8 cellular contexts compared by ENCODE assay signal in the genomic region with DNA sequence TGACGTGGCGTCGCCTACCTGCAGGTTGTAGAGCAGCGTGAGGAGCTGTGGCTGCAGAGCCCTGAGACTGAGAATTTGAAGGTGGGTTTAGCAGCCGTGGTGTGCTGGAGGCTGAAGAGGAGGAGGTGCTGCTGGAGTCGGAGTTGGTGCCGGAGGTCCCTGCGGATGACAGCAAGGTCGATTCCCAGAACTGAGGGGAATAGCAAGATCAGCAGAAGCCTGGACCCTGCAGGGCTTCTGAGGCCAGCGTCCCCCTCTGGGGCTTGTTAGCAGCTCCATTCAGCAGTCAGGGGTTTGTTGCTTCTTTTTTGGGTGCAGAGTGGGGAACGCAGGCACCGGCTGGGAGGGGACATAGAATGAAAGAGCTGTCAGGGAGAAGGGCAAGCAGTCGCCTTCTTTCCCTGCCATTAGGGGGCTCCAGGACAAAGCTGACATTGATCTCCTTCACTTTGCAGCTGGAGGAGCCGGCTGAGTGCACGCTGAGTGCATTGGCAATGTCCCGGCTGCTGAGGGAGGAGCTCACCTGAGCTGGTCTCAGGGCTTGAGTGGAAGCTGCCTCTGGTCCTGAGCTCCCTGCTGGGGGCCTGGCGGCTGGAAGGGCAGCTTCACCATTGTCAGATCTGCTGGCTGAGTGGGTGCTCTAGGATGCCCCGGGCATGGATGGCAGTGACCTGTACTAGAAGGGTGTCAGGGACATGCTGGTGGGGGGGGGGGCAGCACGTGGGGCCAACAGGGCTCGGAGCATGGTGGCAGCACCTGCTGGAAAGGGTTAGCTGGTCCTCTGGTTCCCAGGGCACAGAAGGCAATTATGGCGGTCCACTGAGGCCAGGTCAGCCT. TPM values are rescaled to one million over a fixed set of nuclear protein-coding genes. Genes with fewer than 3 reads are reported as not detected.
DNase-seq lines count a peak whose midpoint lies in the region; ATAC-seq, FAIRE-seq and TF ChIP-seq lines count a peak whose summit lies in the region.

No MANE protein-coding gene starts in this region.

- DNase-seq in H9 (peak; percentile 86), PC-9 (peak; percentile 40 to 61), iPS-NIHi11 (ENCODE audit: low spot score) (peak; percentile 88), GM12892 (ENCODE audit: insufficient read length) (no peak), AG20443 (ENCODE audit: low spot score) (no peak)
- no peak for DNase-seq in stimulated activated naive CD8-positive, alpha-beta T cell treated with anti-CD3 and anti-CD28 coated beads, Interleukin-15, amount 100 ng/mL, for 72 hours

- H3K4me1 Mint-ChIP-seq in H9, result peaks cover 2 to 7% of the 10 kb centered on the region in 2 experiments; a peak in 3 of 4 replicates
- peaks cover 19% of the 10 kb centered on the region for H3K4me1 Mint-ChIP-seq in stimulated activated naive CD8-positive, alpha-beta T cell treated with anti-CD3 and anti-CD28 coated beads, Interleukin-15, amount 100 ng/mL, for 72 hours

- no peaks in the 10 kb centered on the region for H3K23me2 ChIP-seq in H9 (ENCODE audit: insufficient read length, low read depth, low read length, poor library complexity, severe bottlenecking)

- H3K56ac ChIP-seq in H9 (ENCODE audit: insufficient read length, low read depth, low read length), result no peak overlapping the region

- H3K27ac ChIP-seq in C4-2B (no peak overlapping the region), H9 (ENCODE audit: insufficient read length, low read depth, low read length) (no peak overlapping the region), PC-9 (no peak overlapping the region)

- no peaks in the 10 kb centered on the region for H3K79me2 ChIP-seq in H9 (ENCODE audit: insufficient read depth, low read length)
- no peaks in the 10 kb centered on the region for H3K79me2 ChIP-seq in PC-9 (ENCODE audit: low read depth)

- ATAC-seq in stimulated activated naive CD8-positive, alpha-beta T cell treated with anti-CD3 and anti-CD28 coated beads, Interleukin-15, amount 100 ng/mL, for 72 hours, result no peak
- no peak for ATAC-seq in HG02588 (IDR thresholded peaks at IDR 0.05; ENCODE audit: unreplicated experiment)

- POLR2A ChIA-PET in PC-9 (lab: Charles Lee; ENCODE audit: unreplicated experiment), result interaction anchor here (0.6 to 1.4 kb wide), 3 partner anchors 64 to 189 kb away, joined by 6 to 9 read pairs (median 7); no protein-coding TSS in a partner anchor

- H2BK120ac ChIP-seq in H9 (ENCODE audit: low read depth, low read length, poor library complexity, severe bottlenecking), result no peak overlapping the region

- no peak overlapping the region for H2BK20ac ChIP-seq in H9 (ENCODE audit: low read depth, low read length, poor library complexity, severe bottlenecking)

- WGBS in H9 (ENCODE audit: extremely low coverage, insufficient read length, low lambda C conversion rate), result no CpG with 5 or more reads among the region's 21 CpGs

- no peaks in the 10 kb centered on the region for H3K9me2 ChIP-seq in PC-9 (ENCODE audit: insufficient read depth)

- H3K14ac ChIP-seq in H9 (ENCODE audit: insufficient read depth, low read length), result no peak overlapping the region

- H3K9me3 Mint-ChIP-seq in H9, result no peaks in the 10 kb centered on the region; a peak in 1 of 5 replicates
- H3K9me3 Mint-ChIP-seq in stimulated activated naive CD8-positive, alpha-beta T cell treated with anti-CD3 and anti-CD28 coated beads, Interleukin-15, amount 100 ng/mL, for 72 hours, result no peaks in the 10 kb centered on the region

- no peak for TF ChIP-seq POLR2A in GM12892 (IDR thresholded peaks at IDR 0.05; ENCODE audit: low read depth, low read length)

- H3K27me3 ChIP-seq in H9 (ENCODE audit: insufficient read depth, low read length) (no peaks in the 10 kb centered on the region), PC-9 (ENCODE audit: insufficient read depth, low read depth) (peaks cover 62% of the 10 kb centered on the region)

- no peak overlapping the region for H4K8ac ChIP-seq in H9 (replicated peaks; ENCODE audit: insufficient read length, low read depth, low read length)

- H3K4me1 ChIP-seq in H9 (ENCODE audit: insufficient read depth, low read length), result no peaks in the 10 kb centered on the region
- no peaks in the 10 kb centered on the region for H3K4me1 ChIP-seq in PC-9 (replicated peaks; ENCODE audit: insufficient read depth)

- H2BK15ac ChIP-seq in H9 (ENCODE audit: low read depth, low read length), result no peak overlapping the region

- CTCF ChIA-PET in PC-9 (lab: Charles Lee), result interaction anchor here (0.6 to 2.2 kb wide), 10 partner anchors 33 to 298 kb away, joined by 3 to 17 read pairs (median 5); no protein-coding TSS in a partner anchor

- H3K9ac ChIP-seq in H9 (ENCODE audit: extremely low read depth, insufficient read length, low read length), result no peak overlapping the region

- no peak overlapping the region for H3K23ac ChIP-seq in H9 (ENCODE audit: insufficient read length, low read depth, low read length)

- no peak overlapping the region for H3T11ph ChIP-seq in H9 (ENCODE audit: low read length)

- H3K36me3 ChIP-seq in PC-9 (ENCODE audit: low read depth), result no peaks in the 10 kb centered on the region

- H3K18ac ChIP-seq in H9 (ENCODE audit: insufficient read length, low read depth, low read length), result no peak overlapping the region

- H3K4me2 ChIP-seq in H9 (ENCODE audit: insufficient read depth, insufficient read length, low read length) (no peak overlapping the region), PC-9 (no peak overlapping the region)

- no peaks in the 10 kb centered on the region; a peak in 1 of 7 replicates for H3K36me3 Mint-ChIP-seq in H9 (ENCODE audit: insufficient read depth in 1 of 3, low read depth in 3 of 3)

- no peaks in the 10 kb centered on the region for H3F3A ChIP-seq in PC-9 (ENCODE audit: insufficient read depth, low read depth)

- H4K5ac ChIP-seq in H9 (ENCODE audit: insufficient read length, low read depth, low read length), result no peak overlapping the region

- H3K9me3 ChIP-seq in H9 (ENCODE audit: control insufficient read depth, low read depth, low read length) (no peaks in the 10 kb centered on the region), PC-9 (ENCODE audit: insufficient read depth, low read depth) (no peaks in the 10 kb centered on the region)

- H2AFZ ChIP-seq in H9 (ENCODE audit: low read length) (no peak overlapping the region), PC-9 (no peak overlapping the region)

- no peak overlapping the region for H2BK12ac ChIP-seq in H9 (ENCODE audit: insufficient read length, low read depth, low read length)

- H3K4me3 Mint-ChIP-seq in H9, result no peak overlapping the region
- H3K4me3 Mint-ChIP-seq in stimulated activated naive CD8-positive, alpha-beta T cell treated with anti-CD3 and anti-CD28 coated beads, Interleukin-15, amount 100 ng/mL, for 72 hours, result no peak overlapping the region

- no peak overlapping the region for H4K91ac ChIP-seq in H9 (ENCODE audit: insufficient read length, low read depth, low read length)

- H3K4ac ChIP-seq in H9 (ENCODE audit: low read depth, low read length), result no peak overlapping the region

- BruUV-seq in PC-9 (replicated peaks; lab: Mats Ljungman, UMichigan), result no TSS peak

- FAIRE-seq in GM12892 (lab: Jason Lieb, UNC), result no peak

- peak; percentile 28 for TF ChIP-seq CTCF in C4-2B (conservative IDR thresholded peaks at IDR 0.05)
- TF ChIP-seq CTCF in H9 (conservative IDR thresholded peaks at IDR 0.05), result peak; percentile 66
- TF ChIP-seq CTCF in PC-9 (conservative IDR thresholded peaks at IDR 0.05), result peak; percentile 49; the same call in 1 of the 2 replicates

- no peak overlapping the region for H2AK5ac ChIP-seq in H9 (ENCODE audit: insufficient read length, low read length)

- H4K20me1 ChIP-seq in H9 (ENCODE audit: control insufficient read depth, insufficient read depth, insufficient read length) (no peaks in the 10 kb centered on the region), PC-9 (ENCODE audit: insufficient read depth) (no peaks in the 10 kb centered on the region)

- H3K4me3 ChIP-seq in PC-9, result no peak overlapping the region

- no peak overlapping the region for H3K27ac Mint-ChIP-seq in H9
- H3K27ac Mint-ChIP-seq in stimulated activated naive CD8-positive, alpha-beta T cell treated with anti-CD3 and anti-CD28 coated beads, Interleukin-15, amount 100 ng/mL, for 72 hours, result no peak overlapping the region

- no peak overlapping the region for H2BK5ac ChIP-seq in H9 (ENCODE audit: insufficient read length, low read length)

- intact Hi-C loops in PC-9 (cut with micrococcal nuclease; ENCODE audit: unreplicated experiment), result loop anchor here (1.0 kb wide), 1 partner anchor 51 kb away; no protein-coding TSS in a partner anchor

- H3K27me3 Mint-ChIP-seq in H9 (ENCODE audit: low read depth), result peaks cover 73% of the 10 kb centered on the region
- H3K27me3 Mint-ChIP-seq in stimulated activated naive CD8-positive, alpha-beta T cell treated with anti-CD3 and anti-CD28 coated beads, Interleukin-15, amount 100 ng/mL, for 72 hours, result peaks cover 39% of the 10 kb centered on the region

- no peaks in the 10 kb centered on the region for H3K79me1 ChIP-seq in H9 (ENCODE audit: insufficient read depth, low read depth, low read length, poor library complexity, severe bottlenecking)

RNA-seq across cellular contexts. Expression of a gene that starts 20.8 kb away (rescaled TPM):
- total RNA-seq in H9 (2021) (not detected in 2 replicates), PC-9 (2021) (not detected in 2 replicates)
- not detected for polyA plus RNA-seq in GM12892 (2012; ENCODE audit: missing spikeins)

RNA-seq across cellular contexts. Expression of a gene that starts 24.5 kb away (rescaled TPM):
- 9.3 TPM in 2 replicates for total RNA-seq in H9 (2021)
- total RNA-seq in PC-9 (2021), result 1.2 and 3.0 TPM in 2 replicates
- polyA plus RNA-seq in GM12892 (2012; ENCODE audit: missing spikeins), result 3.5 TPM

Comparison
In these comparisons a context has a peak if more than half of its experiments do, and no peak if none do; other contexts are left out.
1. DNase-seq: peak in H9 (single experiment), PC-9 (2 of 2) and iPS-NIHi11 (single experiment); none in stimulated activated naive CD8-positive, alpha-beta T cell treated with anti-CD3 and anti-CD28 coated beads, Interleukin-15, amount 100 ng/mL, for 72 hours (0 of 2), GM12892 (single experiment) and AG20443 (single experiment).
2. Peak in every context shown above with its lines, with median percentiles within 50 percentile points of each other: CTCF ChIP-seq.